18 cellular contexts compared by ENCODE assay signal in the genomic region with DNA sequence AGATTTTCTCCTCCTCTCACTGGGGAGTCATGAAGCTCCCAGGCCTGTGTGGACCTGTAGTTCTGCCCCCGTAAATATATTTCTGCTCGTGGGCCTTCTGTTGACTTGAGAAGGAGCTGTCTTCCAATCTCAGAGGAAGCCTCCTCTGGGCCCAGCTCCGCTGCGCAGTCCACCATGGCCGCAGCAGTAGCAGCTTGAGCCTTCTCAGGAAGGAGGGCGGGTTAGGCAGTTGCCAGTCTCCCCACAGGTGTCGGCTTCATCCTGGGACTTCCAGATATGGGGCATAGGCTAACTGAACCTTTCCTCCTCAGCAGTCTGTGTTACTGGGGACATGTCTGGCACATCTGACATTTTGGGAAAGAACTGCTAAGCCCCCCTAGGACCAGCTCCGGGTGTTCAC.
DNase-seq lines count a peak whose midpoint lies in the region; ATAC-seq and TF ChIP-seq lines count a peak whose summit lies in the region.
"Had no signal": no experiment of that assay in that cellular context is flagged by ENCODE, and none has a peak within 500 bp of the region (broad histone marks: within the 10 kb centered on the region; RNA-seq: fewer than 3 reads in every experiment).

No MANE protein-coding gene starts in this region.

- H3K4me3 Mint-ChIP-seq in CD4-positive, alpha-beta memory T cell = no peak overlapping the region
- H3K4me3 Mint-ChIP-seq: CD8-positive, alpha-beta memory T cell; GM23338 had no signal

- intact Hi-C loops in CD4-positive, alpha-beta memory T cell (cut with micrococcal nuclease) = no loop called here
- intact Hi-C loops in dorsolateral prefrontal cortex (cut with DNase I) = loop anchor here in 1 of 2 donors (5.0 to 10.0 kb wide), 3 partner anchors 159 to 347 kb away; a partner anchor contains a TSS
- intact Hi-C loops in posterior vena cava (cut with DNase I) = loop anchor here (5.0 kb wide), 1 partner anchor 74 kb away; no protein-coding TSS in a partner anchor

- TF ChIP-seq CTCF in dorsolateral prefrontal cortex (IDR thresholded peaks at IDR 0.05 in 54 of 56, conservative IDR thresholded peaks at IDR 0.05 in 2 of 56; ENCODE audit: low read depth in 1 of 56, partially characterized antibody in 56 of 56) = no peak

- no peaks in the 10 kb centered on the region for H3K36me3 Mint-ChIP-seq in CD4-positive, alpha-beta memory T cell
- H3K36me3 Mint-ChIP-seq: CD8-positive, alpha-beta memory T cell had no signal

- DNase-seq in DMS 273 (lab: John Stamatoyannopoulos, UW; ENCODE audit: unreplicated experiment) (peak; percentile 69), DMS 273 treated with DMSO at 0.1 percent for 48 hours (lab: John Stamatoyannopoulos, UW) (no peak), dorsolateral prefrontal cortex (peak in 1 of 10 donors; percentile 35), posterior vena cava (ENCODE audit: low spot score) (peak; percentile 75), HCEC 1CT (no peak), midbrain (lab: John Stamatoyannopoulos, UW) (no peak)
- DNase-seq in CD4-positive, alpha-beta memory T cell = no peak
- DNase-seq: BE2C; CD8-positive, alpha-beta memory T cell; DND-41; GDM1; NCI-H187 had no signal

- ATAC-seq in GM18511 (IDR thresholded peaks at IDR 0.05; ENCODE audit: unreplicated experiment) = no peak
- ATAC-seq: GM12878, GM23338, K562, Panc1 had no signal

- H3K27me3 Mint-ChIP-seq in CD4-positive, alpha-beta memory T cell = no peaks in the 10 kb centered on the region
- H3K27me3 Mint-ChIP-seq: CD8-positive, alpha-beta memory T cell had no signal

- POLR2A ChIA-PET in CD4-positive, alpha-beta memory T cell (lab: Charles Lee; ENCODE audit: partially characterized antibody) = no interaction called here

- no peaks in the 10 kb centered on the region for H3K9me3 ChIP-seq in CD4-positive, alpha-beta memory T cell (ENCODE audit: control insufficient read depth in 1 of 2, low read length in 2 of 2)
- H3K9me3 ChIP-seq: BE2C had no signal

- H3K9me3 Mint-ChIP-seq in CD4-positive, alpha-beta memory T cell = no peaks in the 10 kb centered on the region
- H3K9me3 Mint-ChIP-seq: CD8-positive, alpha-beta memory T cell; GM23338 had no signal

- no peak overlapping the region for H3K27ac ChIP-seq in CD4-positive, alpha-beta memory T cell (ENCODE audit: low read depth, low read length)
- peak overlapping the region in 31 of 59 donors; percentile 2 to 81 (median 49) for H3K27ac ChIP-seq in dorsolateral prefrontal cortex
- H3K27ac ChIP-seq: 22Rv1 had no signal

- H3K36me3 ChIP-seq in CD4-positive, alpha-beta memory T cell (ENCODE audit: insufficient read depth, low read length) = no peaks in the 10 kb centered on the region
- H3K36me3 ChIP-seq: BE2C had no signal

- peaks cover 9 to 25% (median 17%) of the 10 kb centered on the region in 4 donors for H3K4me1 Mint-ChIP-seq in CD4-positive, alpha-beta memory T cell

- no peaks in the 10 kb centered on the region for H3K27me3 ChIP-seq in CD4-positive, alpha-beta memory T cell (ENCODE audit: insufficient read depth, low read length)
- H3K27me3 ChIP-seq in dorsolateral prefrontal cortex = no peaks in the 10 kb centered on the region
- H3K27me3 ChIP-seq: BE2C had no signal

- peaks cover 10% of the 10 kb centered on the region for H3K4me1 ChIP-seq in CD4-positive, alpha-beta memory T cell (ENCODE audit: insufficient read depth, low read length)

- H3K27ac Mint-ChIP-seq in CD4-positive, alpha-beta memory T cell = peak overlapping the region in 4 of 7 donors; percentile 22 to 73 (median 64)
- H3K27ac Mint-ChIP-seq: GM23338 had no signal

- CTCF ChIA-PET in CD4-positive, alpha-beta memory T cell (lab: Charles Lee; ENCODE audit: partially characterized antibody) = interaction anchor here (0.7 to 4.1 kb wide), 6 partner anchors 10 to 412 kb away, joined by 3 to 47 read pairs (median 9); no protein-coding TSS in a partner anchor

- H3K4me3 ChIP-seq in CD4-positive, alpha-beta memory T cell (ENCODE audit: low read length in 2 of 2) = no peak overlapping the region
- no peak overlapping the region for H3K4me3 ChIP-seq in dorsolateral prefrontal cortex
- H3K4me3 ChIP-seq: GM12878, GM23338, K562 had no signal

Comparison
In these comparisons a context has a peak if more than half of its experiments do, and no peak if none do; other contexts are left out.
1. DNase-seq: peak in DMS 273 (single experiment) and posterior vena cava (single experiment); none in DMS 273 treated with DMSO at 0.1 percent for 48 hours (single experiment), CD4-positive, alpha-beta memory T cell (0 of 5), HCEC 1CT (single experiment) and midbrain (single experiment).